ENCODE assay signal across 8 cellular contexts in genomic region chr11:114061053-114062049, GRCh38. TPM values are rescaled to one million over a fixed set of nuclear protein-coding genes. Genes with fewer than 3 reads are reported as not detected.
DNase-seq lines count a peak whose midpoint lies in the region; ATAC-seq and TF ChIP-seq lines count a peak whose summit lies in the region.

No MANE protein-coding gene starts in this region.

- H3K27ac ChIP-seq in left ventricle myocardium inferior (replicated peaks) (peak overlapping the region; percentile 100), rectal smooth muscle tissue (ENCODE audit: low read depth, low read length) (peak overlapping the region; percentile 99)

- H3K4me1 ChIP-seq in left ventricle myocardium inferior = peaks cover 96% of the 10 kb centered on the region
- H3K4me1 ChIP-seq in rectal smooth muscle tissue (ENCODE audit: control insufficient read depth, insufficient read depth, low read length) = peaks cover 13% of the 10 kb centered on the region

- no peaks in the 10 kb centered on the region for H3K27me3 ChIP-seq in left ventricle myocardium inferior (ENCODE audit: low read depth)
- peaks cover 2% of the 10 kb centered on the region for H3K27me3 ChIP-seq in rectal smooth muscle tissue (ENCODE audit: control insufficient read depth, insufficient read depth, low read length)

- peaks cover 10% of the 10 kb centered on the region for H3K4me1 Mint-ChIP-seq in activated T-cell treated with anti-CD3 and anti-CD28 coated beads, Interleukin-2, amount 50 U/mL, for 4 hours (ENCODE audit: low read depth)
- peaks cover 11% of the 10 kb centered on the region for H3K4me1 Mint-ChIP-seq in activated T-helper 2 cell treated with anti-CD3 and anti-CD28 coated beads, Interferon-gamma antibody, Interleukin-2, Interleukin-4, amounts not matched to agents 10 μg/mL and 5 μg/mL and 100 μg/mL, durations not matched to agents 14 hours and 24 hours and 36 hours (ENCODE audit: low read depth)

- no peaks in the 10 kb centered on the region for H3K9me3 ChIP-seq in left ventricle myocardium inferior (replicated peaks)

- H3K36me3 Mint-ChIP-seq in activated T-cell treated with anti-CD3 and anti-CD28 coated beads, Interleukin-2, amount 50 U/mL, for 4 hours (ENCODE audit: insufficient read depth) = no peaks in the 10 kb centered on the region
- peaks cover 7% of the 10 kb centered on the region for H3K36me3 Mint-ChIP-seq in activated T-helper 2 cell treated with anti-CD3 and anti-CD28 coated beads, Interferon-gamma antibody, Interleukin-2, Interleukin-4, amounts not matched to agents 10 μg/mL and 5 μg/mL and 100 μg/mL, durations not matched to agents 14 hours and 24 hours and 36 hours (ENCODE audit: low read depth)

- TF ChIP-seq CTCF in left ventricle myocardium inferior (IDR thresholded peaks at IDR 0.05; ENCODE audit: borderline replicate concordance) = no peak

- H3K9ac ChIP-seq in rectal smooth muscle tissue (ENCODE audit: low read length) = peak overlapping the region; percentile 86

- no peaks in the 10 kb centered on the region for H3K9me3 Mint-ChIP-seq in activated T-cell treated with anti-CD3 and anti-CD28 coated beads, Interleukin-2, amount 50 U/mL, for 4 hours
- H3K9me3 Mint-ChIP-seq in activated T-helper 2 cell treated with anti-CD3 and anti-CD28 coated beads, Interferon-gamma antibody, Interleukin-2, Interleukin-4, amounts not matched to agents 10 μg/mL and 5 μg/mL and 100 μg/mL, durations not matched to agents 14 hours and 24 hours and 36 hours = no peaks in the 10 kb centered on the region

- intact Hi-C loops in activated T-helper 2 cell treated with anti-CD3 and anti-CD28 coated beads, Interferon-gamma antibody, Interleukin-2, Interleukin-4, amounts not matched to agents 10 μg/mL and 5 μg/mL and 100 μg/mL, durations not matched to agents 14 hours and 24 hours and 36 hours (cut with micrococcal nuclease) = loop anchor here (5.0 kb wide), 3 partner anchors 41 to 121 kb away; no protein-coding TSS in a partner anchor
- intact Hi-C loops in left ventricle myocardium inferior (cut with micrococcal nuclease) = no loop called here

- ATAC-seq in activated T-cell treated with anti-CD3 and anti-CD28 coated beads, Interleukin-2, amount 50 U/mL, for 4 hours = no peak

- H3K36me3 ChIP-seq in left ventricle myocardium inferior (peaks cover 49% of the 10 kb centered on the region), rectal smooth muscle tissue (ENCODE audit: control insufficient read depth, insufficient read depth, low read length) (peaks cover 6% of the 10 kb centered on the region)

- peaks cover 14% of the 10 kb centered on the region for H3K27me3 Mint-ChIP-seq in activated T-cell treated with anti-CD3 and anti-CD28 coated beads, Interleukin-2, amount 50 U/mL, for 4 hours (ENCODE audit: low read depth)
- H3K27me3 Mint-ChIP-seq in activated T-helper 2 cell treated with anti-CD3 and anti-CD28 coated beads, Interferon-gamma antibody, Interleukin-2, Interleukin-4, amounts not matched to agents 10 μg/mL and 5 μg/mL and 100 μg/mL, durations not matched to agents 14 hours and 24 hours and 36 hours (ENCODE audit: low read depth) = peaks cover 68% of the 10 kb centered on the region

- no peak for DNase-seq in activated T-cell treated with anti-CD3 and anti-CD28 coated beads, Interleukin-2, amount 50 U/mL, for 4 hours
- no peak for DNase-seq in activated T-cell treated with anti-CD3 and anti-CD28 coated beads, Interleukin-2, amount 50 U/mL, for 48 hours
- DNase-seq in activated T-helper 2 cell treated with anti-CD3 and anti-CD28 coated beads, Interferon-gamma antibody, Interleukin-2, Interleukin-4, amounts not matched to agents 10 μg/mL and 5 μg/mL and 100 μg/mL, durations not matched to agents 14 hours and 24 hours and 36 hours (ENCODE audit: low spot score) = no peak
- DNase-seq in left ventricle myocardium inferior (peak; percentile 56), activated gamma-delta T cell treated with Interleukin-2 at 50 U/mL for 16 hours (no peak), NCI-H1105 treated with DMSO at 0.1 percent for 48 hours (lab: John Stamatoyannopoulos, UW) (no peak), NCI-H2196 (lab: John Stamatoyannopoulos, UW; ENCODE audit: unreplicated experiment) (no peak)

- H3K4me3 ChIP-seq in left ventricle myocardium inferior (peak overlapping the region; percentile 100), rectal smooth muscle tissue (ENCODE audit: low read length) (peak overlapping the region; percentile 87)

- H3K27ac Mint-ChIP-seq in activated T-helper 2 cell treated with anti-CD3 and anti-CD28 coated beads, Interferon-gamma antibody, Interleukin-2, Interleukin-4, amounts not matched to agents 10 μg/mL and 5 μg/mL and 100 μg/mL, durations not matched to agents 14 hours and 24 hours and 36 hours = no peak overlapping the region

- peak overlapping the region; percentile 85 for H3K4me3 Mint-ChIP-seq in activated T-cell treated with anti-CD3 and anti-CD28 coated beads, Interleukin-2, amount 50 U/mL, for 4 hours
- H3K4me3 Mint-ChIP-seq in activated T-helper 2 cell treated with anti-CD3 and anti-CD28 coated beads, Interferon-gamma antibody, Interleukin-2, Interleukin-4, amounts not matched to agents 10 μg/mL and 5 μg/mL and 100 μg/mL, durations not matched to agents 14 hours and 24 hours and 36 hours (ENCODE audit: low read depth) = peak overlapping the region; percentile 72

RNA-seq across cellular contexts. Expression of gene ZBTB16, which starts 1.8 kb away (rescaled TPM):
- total RNA-seq in activated T-cell treated with anti-CD3 and anti-CD28 coated beads, Interleukin-2, amount 50 U/mL, for 4 hours = 1 to 10 TPM; 3.4 to 4.4 (median 4.1) TPM
- 2.8 and 2.9 TPM in 2 replicates for total RNA-seq in activated T-helper 2 cell treated with anti-CD3 and anti-CD28 coated beads, Interferon-gamma antibody, Interleukin-2, Interleukin-4, amounts not matched to agents 10 μg/mL and 5 μg/mL and 100 μg/mL, durations not matched to agents 14 hours and 24 hours and 36 hours
- total RNA-seq in left ventricle myocardium inferior = 64.5 TPM

Comparison
In these comparisons a context has a peak if more than half of its experiments do, and no peak if none do; other contexts are left out.
1. RNA of gene ZBTB16, which starts 1.8 kb away (total RNA-seq): 64.5 TPM in left ventricle myocardium inferior (single experiment); 3.4 to 4.4 TPM in activated T-cell treated with anti-CD3 and anti-CD28 coated beads, Interleukin-2, amount 50 U/mL, for 4 hours and 2.8 to 2.9 TPM in activated T-helper 2 cell treated with anti-CD3 and anti-CD28 coated beads, Interferon-gamma antibody, Interleukin-2, Interleukin-4, amounts not matched to agents 10 μg/mL and 5 μg/mL and 100 μg/mL, durations not matched to agents 14 hours and 24 hours and 36 hours; every median in the first group is over 10 times any median in the second.